In genomic region chr12:51008329-51008728, GRCh38 we compare ENCODE assay signal across 22 cellular contexts. TPM values are rescaled to one million over a fixed set of nuclear protein-coding genes. Genes with fewer than 3 reads are reported as not detected.
A peak's percentile ranks its signal among the peaks of the same experiment; 100 is the strongest.
DNase-seq lines count a peak whose midpoint lies in the region; ATAC-seq and TF ChIP-seq lines count a peak whose summit lies in the region.
"Had no signal": no experiment of that assay in that cellular context is flagged by ENCODE, and none has a peak within 500 bp of the region (broad histone marks: within the 10 kb centered on the region; RNA-seq: fewer than 3 reads in every experiment).

No MANE protein-coding gene starts in this region.

- CTCF ChIA-PET in A673 (lab: Charles Lee), result no interaction called here

- H3K23ac ChIP-seq in mesendoderm (ENCODE audit: low read length), result no peak overlapping the region

- H3K27me3 Mint-ChIP-seq in effector memory CD8-positive, alpha-beta T cell, result no peaks in the 10 kb centered on the region
- H3K27me3 Mint-ChIP-seq: activated CD4-positive, alpha-beta T cell treated with anti-CD3 and anti-CD28 coated beads, Interleukin-2, amount 10 ng/mL, durations not matched to agents 7 days and 5 days had no signal

- no peak overlapping the region for H4K8ac ChIP-seq in mesendoderm (ENCODE audit: low read depth, low read length)

- no peaks in the 10 kb centered on the region for H3K27me3 ChIP-seq in A673 (replicated peaks; ENCODE audit: insufficient read depth, low read depth, low read length, poor library complexity)
- H3K27me3 ChIP-seq in mesendoderm (ENCODE audit: insufficient read depth, low read length, poor library complexity), result no peaks in the 10 kb centered on the region
- H3K27me3 ChIP-seq: cardiac muscle cell, vagina had no signal

- no peak for ATAC-seq in effector memory CD8-positive, alpha-beta T cell (replicated peaks)

- no peak overlapping the region for H2BK5ac ChIP-seq in mesendoderm (ENCODE audit: low read length)

- intact Hi-C loops in A673 (cut with micrococcal nuclease; ENCODE audit: unreplicated experiment), result no loop called here

- H3K18ac ChIP-seq in mesendoderm (ENCODE audit: low read length), result no peak overlapping the region

- H3K9me3 ChIP-seq in A673 (ENCODE audit: low read depth, low read length, poor library complexity, severe bottlenecking), result no peaks in the 10 kb centered on the region
- H3K9me3 ChIP-seq: vagina had no signal

- peaks cover 34% of the 10 kb centered on the region for H3K4me1 ChIP-seq in A673 (ENCODE audit: insufficient read depth, low read length, poor library complexity, severe bottlenecking)
- peaks cover 3% of the 10 kb centered on the region for H3K4me1 ChIP-seq in mesendoderm (ENCODE audit: control insufficient read depth, low read depth, low read length)

- no peak overlapping the region for H3K9ac ChIP-seq in mesendoderm (ENCODE audit: low read length)

- no peak overlapping the region for H3K4me3 Mint-ChIP-seq in effector memory CD8-positive, alpha-beta T cell

- WGBS in mesendoderm (ENCODE audit: extremely low coverage, insufficient coverage, low lambda C conversion rate), result no CpG with 5 or more reads among the region's 1 CpG

- H3K4me1 Mint-ChIP-seq in effector memory CD8-positive, alpha-beta T cell (ENCODE audit: low read depth in 2 of 2), result peaks cover 5 to 7% of the 10 kb centered on the region in 2 donors

- BruUV-seq in A673 (replicated peaks; lab: Mats Ljungman, UMichigan), result no TSS peak

- H3K4me3 ChIP-seq in A673 (ENCODE audit: low read depth, low read length, poor library complexity, severe bottlenecking) (no peak overlapping the region), skin epidermis (no peak overlapping the region), mesendoderm (ENCODE audit: low read length) (no peak overlapping the region)
- H3K4me3 ChIP-seq: cardiac muscle cell, vagina had no signal

- H2BK120ac ChIP-seq in mesendoderm (ENCODE audit: low read depth, low read length), result no peak overlapping the region

- H3K79me2 ChIP-seq in mesendoderm (ENCODE audit: control insufficient read depth, insufficient read depth, low read length), result no peaks in the 10 kb centered on the region

- H3K56ac ChIP-seq in mesendoderm (ENCODE audit: low read length), result no peak overlapping the region

- peak; percentile 73 for DNase-seq in A673 (ENCODE audit: low spot score)
- DNase-seq in LHCN-M2 (ENCODE audit: low read depth), result peak; percentile 42
- no peak for DNase-seq in effector memory CD8-positive, alpha-beta T cell
- no peak for DNase-seq in stimulated activated naive CD4-positive, alpha-beta T cell treated with Interleukin-2 at 50 U/mL for 16 hours (lab: John Stamatoyannopoulos, UW)
- no peak for DNase-seq in cerebellar nuclear complex (lab: John Stamatoyannopoulos, UW)
- DNase-seq in mesendoderm, result no peak
- DNase-seq in amygdala (lab: John Stamatoyannopoulos, UW), result no peak
- DNase-seq: EL, HCEC 1CT, kidney, NCI-H1417, NCI-H2227 treated with DMSO at 0.1 percent for 48 hours had no signal

- no peak overlapping the region for H3K4me2 ChIP-seq in mesendoderm (ENCODE audit: low read length)

- peak overlapping the region; percentile 39 to 53 for H3K27ac Mint-ChIP-seq in effector memory CD8-positive, alpha-beta T cell

- H3K79me1 ChIP-seq in mesendoderm (ENCODE audit: low read length), result peaks cover 4% of the 10 kb centered on the region

- no peak overlapping the region for H2AK5ac ChIP-seq in mesendoderm (ENCODE audit: low read length)

- no peak for TF ChIP-seq CTCF in A673 (conservative IDR thresholded peaks at IDR 0.05; ENCODE audit: low read depth, low read length)

- H3K27ac ChIP-seq in A673 (ENCODE audit: low read depth, low read length, poor library complexity, severe bottlenecking) (no peak overlapping the region), skin epidermis (peak overlapping the region in 11 of 21 experiments; percentile 2 to 78 (median 54)), mesendoderm (ENCODE audit: low read depth, low read length) (no peak overlapping the region)
- H3K27ac ChIP-seq: cardiac muscle cell, RWPE1, vagina had no signal

- H3K4ac ChIP-seq in mesendoderm (ENCODE audit: low read depth, low read length), result no peak overlapping the region

- peaks cover 12% of the 10 kb centered on the region for H3K36me3 ChIP-seq in A673 (ENCODE audit: insufficient read depth, low read length, poor library complexity, severe bottlenecking)
- no peaks in the 10 kb centered on the region for H3K36me3 ChIP-seq in mesendoderm (ENCODE audit: control insufficient read depth, insufficient read depth, low read length)

- no peak overlapping the region for H2BK15ac ChIP-seq in mesendoderm (replicated peaks; ENCODE audit: low read depth)

- POLR2A ChIA-PET in A673 (lab: Charles Lee; ENCODE audit: low non-redundant PET), result no interaction called here

- H4K5ac ChIP-seq in mesendoderm (ENCODE audit: low read length), result no peak overlapping the region

- no peaks in the 10 kb centered on the region for H3K9me3 Mint-ChIP-seq in effector memory CD8-positive, alpha-beta T cell
- H3K9me3 Mint-ChIP-seq: activated CD4-positive, alpha-beta T cell treated with anti-CD3 and anti-CD28 coated beads, Interleukin-2, amount 10 ng/mL, durations not matched to agents 7 days and 5 days had no signal

- H3K36me3 Mint-ChIP-seq in effector memory CD8-positive, alpha-beta T cell (ENCODE audit: insufficient read depth), result peaks cover 42% of the 10 kb centered on the region

RNA-seq across cellular contexts. Expression of gene SLC11A2, which starts 17.9 kb away (rescaled TPM):
- 33.9 and 47.6 TPM in 2 replicates for total RNA-seq in A673 (2021)
- 29.2 and 36.7 TPM in 2 replicates for total RNA-seq in LHCN-M2 (2014; rRNA removed)
- polyA plus RNA-seq in LHCN-M2 (2012), result 15.8 TPM
- 25.6 TPM for polyA plus RNA-seq in mesendoderm (2013, experiment 1 of 2)
- 24.3 TPM for polyA plus RNA-seq in mesendoderm (2013, experiment 2 of 2)

RNA-seq across cellular contexts. Expression of gene LETMD1, which starts 39.8 kb away (rescaled TPM):
- total RNA-seq in A673 (2021) (60.3 and 63.7 TPM in 2 replicates), LHCN-M2 (2014; rRNA removed) (24.4 and 32.1 TPM in 2 replicates)
- 20.4 TPM for polyA plus RNA-seq in LHCN-M2 (2012)
- polyA plus RNA-seq in mesendoderm (2013, experiment 1 of 2), result 16.8 TPM
- polyA plus RNA-seq in mesendoderm (2013, experiment 2 of 2), result 17.1 TPM

RNA-seq across cellular contexts. Expression of gene HIGD1C, which starts 56.0 kb away (rescaled TPM):
- total RNA-seq in A673 (2021) (not detected in 2 replicates), LHCN-M2 (2014; rRNA removed) (not detected in 2 replicates)
- polyA plus RNA-seq in LHCN-M2 (2012), result not detected
- not detected for polyA plus RNA-seq in mesendoderm (2013, experiment 1 of 2)
- not detected for polyA plus RNA-seq in mesendoderm (2013, experiment 2 of 2)
- total RNA-seq: activated CD4-positive, alpha-beta T cell treated with anti-CD3 and anti-CD28 coated beads, Interleukin-2, amount 10 ng/mL, durations not matched to agents 7 days and 5 days; cardiac muscle cell; HT-29; kidney; mononuclear cell; occipital lobe; vagina had no signal
- polyA plus RNA-seq: AG04450, cardiac muscle cell, small intestine had no signal

Comparison
In these comparisons a context has a peak if more than half of its experiments do, and no peak if none do; other contexts are left out.
1. DNase-seq: peak in A673 (single experiment) and LHCN-M2 (single experiment); none in effector memory CD8-positive, alpha-beta T cell (0 of 3), stimulated activated naive CD4-positive, alpha-beta T cell treated with Interleukin-2 at 50 U/mL for 16 hours (single experiment), cerebellar nuclear complex (0 of 2), mesendoderm (single experiment) and amygdala (0 of 56).
2. H3K27ac ChIP-seq: peak in skin epidermis (11 of 21); none in A673 (single experiment) and mesendoderm (single experiment).